In genomic region chr14:103118663-103119404, GRCh38 we compare ENCODE assay signal across 15 cellular contexts. TPM values are rescaled to one million over a fixed set of nuclear protein-coding genes. Genes with fewer than 3 reads are reported as not detected.
DNase-seq lines count a peak whose midpoint lies in the region; ATAC-seq and TF ChIP-seq lines count a peak whose summit lies in the region.
"Had no signal": no experiment of that assay in that cellular context is flagged by ENCODE, and none has a peak within 500 bp of the region (broad histone marks: within the 10 kb centered on the region; RNA-seq: fewer than 3 reads in every experiment).

No MANE protein-coding gene starts in this region.

- H3K4me1 ChIP-seq in Panc1 (ENCODE audit: control insufficient read depth, insufficient read depth, low read length): peaks cover 48% of the 10 kb centered on the region
- H3K4me1 ChIP-seq in gastroesophageal sphincter: peaks cover 0 to 69% (median 37%) of the 10 kb centered on the region in 3 donors
- H3K4me1 ChIP-seq in naive thymus-derived CD4-positive, alpha-beta T cell (ENCODE audit: control insufficient read depth in 2 of 2, insufficient read depth in 2 of 2, low read length in 2 of 2): no peaks in the 10 kb centered on the region
- H3K4me1 ChIP-seq in uterus: peaks cover 0 to 22% of the 10 kb centered on the region in 2 donors

- H3K9me3 ChIP-seq in Panc1 (ENCODE audit: control insufficient read depth, insufficient read depth, low read depth, low read length) (no peaks in the 10 kb centered on the region), gastroesophageal sphincter (no peaks in the 10 kb centered on the region), uterus (no peaks in the 10 kb centered on the region)
- no peaks in the 10 kb centered on the region for H3K9me3 ChIP-seq in naive thymus-derived CD4-positive, alpha-beta T cell (ENCODE audit: control insufficient read depth in 2 of 3, low read length in 3 of 3)

- WGBS in gastroesophageal sphincter (ENCODE audit: low coverage in 1 of 2), 2 donors: 64% methylated on average over 4 of the region's 9 CpGs; no CpG with 5 or more reads in 1 of the 2 donors

- in situ Hi-C loops in Panc1 (cut with HindIII; ENCODE audit: low pct_unique_long_range_greater_than_20kb, low sequenced_read_pairs): no loop called here

- peaks cover 0 to 1% (median 0%) of the 10 kb centered on the region in 11 donors for H3K9me3 Mint-ChIP-seq in naive thymus-derived CD4-positive, alpha-beta T cell
- no peaks in the 10 kb centered on the region for H3K9me3 Mint-ChIP-seq in Calu3 (ENCODE audit: low read depth, unreplicated experiment)
- H3K9me3 Mint-ChIP-seq: activated naive CD4-positive, alpha-beta T cell treated with anti-CD3 and anti-CD28 coated beads, Interleukin-2, amount 50 U/mL, for 24 hours; type B pancreatic cell had no signal

- no peak overlapping the region for H3K4me3 Mint-ChIP-seq in naive thymus-derived CD4-positive, alpha-beta T cell
- no peak overlapping the region for H3K4me3 Mint-ChIP-seq in Calu3 (ENCODE audit: low read depth, unreplicated experiment)
- H3K4me3 Mint-ChIP-seq: activated naive CD4-positive, alpha-beta T cell treated with anti-CD3 and anti-CD28 coated beads, Interleukin-2, amount 50 U/mL, for 24 hours; type B pancreatic cell had no signal

- TF ChIP-seq CTCF in Panc1 (IDR thresholded peaks at IDR 0.05) (no peak), gastroesophageal sphincter (IDR thresholded peaks at IDR 0.05) (no peak), uterus (IDR thresholded peaks at IDR 0.05) (no peak), Calu3 (IDR thresholded peaks at IDR 0.05; ENCODE audit: unreplicated experiment) (no peak)

- intact Hi-C loops in Panc1 (cut with micrococcal nuclease; ENCODE audit: unreplicated experiment) (no loop called here), uterus (cut with DNase I; ENCODE audit: low total_unique reads) (no loop called here), Calu3 (cut with micrococcal nuclease; ENCODE audit: unreplicated experiment) (no loop called here)
- intact Hi-C loops in naive thymus-derived CD4-positive, alpha-beta T cell (cut with micrococcal nuclease): no loop called here

- H3K27me3 ChIP-seq in Panc1 (ENCODE audit: control insufficient read depth, insufficient read depth, low read length) (no peaks in the 10 kb centered on the region), gastroesophageal sphincter (peaks cover 32% of the 10 kb centered on the region), uterus (no peaks in the 10 kb centered on the region)
- H3K27me3 ChIP-seq in naive thymus-derived CD4-positive, alpha-beta T cell (ENCODE audit: control insufficient read depth in 2 of 2, insufficient read depth in 2 of 2, low read length in 2 of 2): no peaks in the 10 kb centered on the region

- no TSS peak for BruUV-seq in Panc1 (replicated peaks; lab: Mats Ljungman, UMichigan)
- no TSS peak for BruUV-seq in Calu3 (replicated peaks; lab: Mats Ljungman, UMichigan)

- ATAC-seq in Panc1: no peak
- ATAC-seq in gastroesophageal sphincter: peak; percentile 4
- ATAC-seq in naive thymus-derived CD4-positive, alpha-beta T cell: peak; percentile 85

- H3K27ac ChIP-seq in Panc1 (ENCODE audit: low read length) (peak overlapping the region; percentile 40), gastroesophageal sphincter (peak overlapping the region in 3 of 4 donors; percentile 68 to 76 (median 74)), uterus (peak overlapping the region; percentile 48 to 53)
- H3K27ac ChIP-seq in naive thymus-derived CD4-positive, alpha-beta T cell (ENCODE audit: low read depth, low read length): no peak overlapping the region

- DNase-seq in Panc1 (ENCODE audit: low read depth, low spot score): no peak
- no peak for DNase-seq in naive thymus-derived CD4-positive, alpha-beta T cell
- no peak for DNase-seq in uterus
- no peak for DNase-seq in foreskin melanocyte
- no peak for DNase-seq in activated T-cell treated with anti-CD3 and anti-CD28 coated beads, Interleukin-2, amount 50 U/mL, for 1 hour
- no peak for DNase-seq in NCI-H2107 (lab: John Stamatoyannopoulos, UW)
- DNase-seq in Calu3: no peak
- DNase-seq: activated CD4-positive, alpha-beta T cell treated with anti-CD3 and anti-CD28 coated beads, Interleukin-2, amount 50 U/mL, for 4 hours; effector memory CD4-positive, alpha-beta T cell; stimulated activated CD4-positive, alpha-beta T cell treated with anti-CD3 and anti-CD28 coated beads, Interleukin-2, amount 100 ng/mL, for 48 hours had no signal

- no peak for TF ChIP-seq EP300 in gastroesophageal sphincter (IDR thresholded peaks at IDR 0.05)

- H3K36me3 ChIP-seq in Panc1 (ENCODE audit: control insufficient read depth, insufficient read depth, low read length) (no peaks in the 10 kb centered on the region), gastroesophageal sphincter (no peaks in the 10 kb centered on the region), uterus (no peaks in the 10 kb centered on the region)
- no peaks in the 10 kb centered on the region for H3K36me3 ChIP-seq in naive thymus-derived CD4-positive, alpha-beta T cell (ENCODE audit: control insufficient read depth in 2 of 3, insufficient read depth in 3 of 3, low read length in 3 of 3)

- no peak overlapping the region for H3K27ac Mint-ChIP-seq in naive thymus-derived CD4-positive, alpha-beta T cell
- H3K27ac Mint-ChIP-seq in Calu3 (ENCODE audit: unreplicated experiment): no peak overlapping the region
- H3K27ac Mint-ChIP-seq: activated naive CD4-positive, alpha-beta T cell treated with anti-CD3 and anti-CD28 coated beads, Interleukin-2, amount 50 U/mL, for 24 hours; type B pancreatic cell had no signal

- CTCF ChIA-PET in Panc1 (lab: Charles Lee): interaction anchor here (0.6 kb wide), 1 partner anchor 66 kb away, joined by 8 read pairs; no protein-coding TSS in a partner anchor
- CTCF ChIA-PET in naive thymus-derived CD4-positive, alpha-beta T cell (lab: Charles Lee): no interaction called here
- CTCF ChIA-PET in Calu3 (lab: Charles Lee): no interaction called here

- no peaks in the 10 kb centered on the region for H3K36me3 Mint-ChIP-seq in naive thymus-derived CD4-positive, alpha-beta T cell
- H3K36me3 Mint-ChIP-seq in Calu3 (ENCODE audit: insufficient read depth, unreplicated experiment): peaks cover 28% of the 10 kb centered on the region
- H3K36me3 Mint-ChIP-seq: activated naive CD4-positive, alpha-beta T cell treated with anti-CD3 and anti-CD28 coated beads, Interleukin-2, amount 50 U/mL, for 24 hours; type B pancreatic cell had no signal

- TF ChIP-seq POLR2A in gastroesophageal sphincter (IDR thresholded peaks at IDR 0.05) (no peak), uterus (IDR thresholded peaks at IDR 0.05) (no peak)

- H3K27me3 Mint-ChIP-seq in naive thymus-derived CD4-positive, alpha-beta T cell: peaks cover 11 to 34% (median 19%) of the 10 kb centered on the region in 5 donors
- H3K27me3 Mint-ChIP-seq in Calu3 (ENCODE audit: unreplicated experiment): no peaks in the 10 kb centered on the region

- H3K4me3 ChIP-seq in Panc1 (ENCODE audit: low read depth in 2 of 2, low read length in 2 of 2) (no peak overlapping the region), gastroesophageal sphincter (no peak overlapping the region), uterus (no peak overlapping the region)
- H3K4me3 ChIP-seq in naive thymus-derived CD4-positive, alpha-beta T cell (ENCODE audit: low read length): no peak overlapping the region

- POLR2A ChIA-PET in Panc1 (lab: Charles Lee): interaction anchor here (0.6 kb wide), 1 partner anchor 25 kb away, joined by 3 read pairs; no protein-coding TSS in a partner anchor
- POLR2A ChIA-PET in naive thymus-derived CD4-positive, alpha-beta T cell (lab: Charles Lee): interaction anchor here (0.6 kb wide), 1 partner anchor 103 kb away, joined by 5 read pairs; no protein-coding TSS in a partner anchor

- H3K4me1 Mint-ChIP-seq in naive thymus-derived CD4-positive, alpha-beta T cell: peaks cover 0 to 13% (median 9%) of the 10 kb centered on the region in 7 donors
- peaks cover 34% of the 10 kb centered on the region for H3K4me1 Mint-ChIP-seq in Calu3 (ENCODE audit: low read depth, unreplicated experiment)

RNA-seq across cellular contexts. Expression of gene TNFAIP2, which starts 4.4 kb away (rescaled TPM):
- 491 TPM for total RNA-seq in Panc1 (2021; ENCODE audit: unreplicated experiment)
- polyA plus RNA-seq in Panc1 (2012; ENCODE audit: insufficient read length): 322 TPM
- total RNA-seq in gastroesophageal sphincter: 10 to 100 TPM; 51.6 to 61.9 (median 59.1) TPM
- 100 to 1,000 TPM in 1 of 5 experiments, 10 to 100 TPM in 1, 1 to 10 TPM in 3; 1.1 to 309 (median 5.5) TPM for total RNA-seq in naive thymus-derived CD4-positive, alpha-beta T cell
- polyA plus RNA-seq in naive thymus-derived CD4-positive, alpha-beta T cell: not detected
- 10 to 100 TPM; 29.4 to 81.4 (median 60.6) TPM for total RNA-seq in uterus
- 113 and 195 TPM in 2 replicates for total RNA-seq in Calu3 (2022)

RNA-seq across cellular contexts. Expression of gene EXOC3L4, which starts 24.3 kb away (rescaled TPM):
- total RNA-seq in Panc1 (2021; ENCODE audit: unreplicated experiment): 2.6 TPM
- polyA plus RNA-seq in Panc1 (2012; ENCODE audit: insufficient read length): 1.9 TPM
- total RNA-seq in gastroesophageal sphincter: 1 to 10 TPM in 1 of 4 donors, under 1 TPM in 2, not detected in 1; 0.40 to 3.6 (median 0.45) TPM
- not detected for total RNA-seq in naive thymus-derived CD4-positive, alpha-beta T cell
- polyA plus RNA-seq in naive thymus-derived CD4-positive, alpha-beta T cell: not detected
- total RNA-seq in uterus: 1 to 10 TPM in 1 of 4 donors, under 1 TPM in 2, not detected in 1; under 0.01 to 5.6 (median 0.41) TPM
- 10.9 and 13.5 TPM in 2 replicates for total RNA-seq in Calu3 (2022)
- polyA plus RNA-seq: neural cell had no signal

RNA-seq across cellular contexts. Expression of gene LBHD2, which starts 34.8 kb away (rescaled TPM):
- not detected for total RNA-seq in Panc1 (2021; ENCODE audit: unreplicated experiment)
- polyA plus RNA-seq in Panc1 (2012; ENCODE audit: insufficient read length): not detected
- not detected for total RNA-seq in gastroesophageal sphincter
- not detected for total RNA-seq in naive thymus-derived CD4-positive, alpha-beta T cell
- polyA plus RNA-seq in naive thymus-derived CD4-positive, alpha-beta T cell: not detected
- not detected for total RNA-seq in uterus
- total RNA-seq in Calu3 (2022): not detected in 2 replicates
- total RNA-seq: Daoy had no signal
- polyA plus RNA-seq: neural cell had no signal
